In the genomic region with DNA sequence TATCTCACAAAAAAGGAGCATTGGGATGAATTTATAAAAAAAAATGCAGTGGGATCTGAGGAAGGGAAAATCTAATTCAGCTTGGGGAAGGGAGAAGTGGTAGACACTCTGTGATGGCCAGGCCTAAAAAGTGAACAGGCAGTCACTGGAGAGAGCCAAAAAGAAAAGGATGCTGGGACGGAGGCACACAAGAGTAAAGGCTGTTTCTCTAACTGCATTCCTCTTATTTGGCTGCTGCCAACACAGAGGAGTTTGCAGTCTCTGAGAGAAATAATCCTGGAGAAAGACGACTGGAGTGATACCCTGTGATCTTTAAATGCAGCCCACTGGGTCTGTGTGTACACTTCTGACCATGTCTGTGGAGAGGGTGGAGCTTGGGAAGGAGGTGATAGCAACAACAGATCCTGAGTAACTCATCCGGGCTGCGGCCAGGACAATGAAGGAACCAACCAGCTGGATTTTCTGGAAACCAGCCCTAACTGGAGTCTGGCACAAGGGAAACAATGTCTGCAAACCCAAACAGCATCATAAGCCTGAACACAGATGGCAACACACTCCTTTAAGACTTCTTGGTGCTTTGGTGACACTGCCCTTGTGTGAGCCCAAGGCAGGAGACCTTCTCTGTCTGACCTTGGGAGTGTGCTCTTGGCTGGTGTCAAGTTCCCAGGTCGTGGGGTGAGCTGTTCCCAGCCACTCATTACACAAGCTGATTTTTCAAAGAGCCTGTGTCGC, we compare ENCODE assay signal across 9 cellular contexts. TPM values are rescaled to one million over a fixed set of nuclear protein-coding genes. Genes with fewer than 3 reads are reported as not detected.
DNase-seq lines count a peak whose midpoint lies in the region; ATAC-seq and TF ChIP-seq lines count a peak whose summit lies in the region.
"Had no signal": no experiment of that assay in that cellular context is flagged by ENCODE, and none has a peak within 500 bp of the region (broad histone marks: within the 10 kb centered on the region; RNA-seq: fewer than 3 reads in every experiment).

No MANE protein-coding gene starts in this region.

- intact Hi-C loops in activated CD4-positive, alpha-beta memory T cell treated with anti-CD3 and anti-CD28 coated beads for 36 hours (cut with micrococcal nuclease): loop anchor here (1.0 kb wide), 1 partner anchor 7 kb away; no protein-coding TSS in a partner anchor

- ATAC-seq in upper lobe of left lung (ENCODE audit: low FRiP score in 2 of 2) (peak; percentile 31 to 77), HG03520 (IDR thresholded peaks at IDR 0.05; ENCODE audit: unreplicated experiment) (no peak)

- TF ChIP-seq POLR2A in upper lobe of left lung (IDR thresholded peaks at IDR 0.05): no peak

- no peak overlapping the region for H3K4me3 ChIP-seq in upper lobe of left lung

- no peak for DNase-seq in activated CD4-positive, alpha-beta memory T cell treated with anti-CD3 and anti-CD28 coated beads for 36 hours
- DNase-seq in activated CD4-positive, alpha-beta memory T cell treated with anti-CD3 and anti-CD28 coated beads, Interleukin-2, amount 10 ng/mL, durations not matched to agents 7 days and 5 days: no peak
- DNase-seq in dermis blood vessel endothelial cell (peak; percentile 92), midbrain (lab: John Stamatoyannopoulos, UW) (peak; percentile 68), upper lobe of left lung (no peak), HuH-7.5 (ENCODE audit: low spot score) (no peak), NCI-H446 treated with DMSO at 0.1 percent for 48 hours (lab: John Stamatoyannopoulos, UW) (no peak)

- no peaks in the 10 kb centered on the region for H3K27me3 Mint-ChIP-seq in activated CD4-positive, alpha-beta memory T cell treated with anti-CD3 and anti-CD28 coated beads for 36 hours
- H3K27me3 Mint-ChIP-seq in activated CD4-positive, alpha-beta memory T cell treated with anti-CD3 and anti-CD28 coated beads, Interleukin-2, amount 10 ng/mL, durations not matched to agents 7 days and 5 days: no peaks in the 10 kb centered on the region

- TF ChIP-seq EP300 in upper lobe of left lung (IDR thresholded peaks at IDR 0.05): no peak

- no peaks in the 10 kb centered on the region for H3K9me3 ChIP-seq in upper lobe of left lung

- H3K4me3 Mint-ChIP-seq in activated CD4-positive, alpha-beta memory T cell treated with anti-CD3 and anti-CD28 coated beads for 36 hours: no peak overlapping the region
- H3K4me3 Mint-ChIP-seq in activated CD4-positive, alpha-beta memory T cell treated with anti-CD3 and anti-CD28 coated beads, Interleukin-2, amount 10 ng/mL, durations not matched to agents 7 days and 5 days: no peak overlapping the region

- POLR2A ChIA-PET in activated CD4-positive, alpha-beta memory T cell treated with anti-CD3 and anti-CD28 coated beads for 36 hours (lab: Charles Lee): no interaction called here
- POLR2A ChIA-PET in activated CD4-positive, alpha-beta memory T cell treated with anti-CD3 and anti-CD28 coated beads, Interleukin-2, amount 10 ng/mL, durations not matched to agents 7 days and 5 days (lab: Charles Lee): interaction anchor here (10.6 kb wide), 1 partner anchor 8 kb away, joined by 177 read pairs; no protein-coding TSS in a partner anchor

- H3K36me3 Mint-ChIP-seq in activated CD4-positive, alpha-beta memory T cell treated with anti-CD3 and anti-CD28 coated beads for 36 hours: peaks cover 36% of the 10 kb centered on the region
- H3K36me3 Mint-ChIP-seq in activated CD4-positive, alpha-beta memory T cell treated with anti-CD3 and anti-CD28 coated beads, Interleukin-2, amount 10 ng/mL, durations not matched to agents 7 days and 5 days (ENCODE audit: low read depth): peaks cover 81% of the 10 kb centered on the region

- H3K27ac ChIP-seq in upper lobe of left lung: peak overlapping the region; percentile 77 to 86 (median 79)

- peak overlapping the region; percentile 78 for H3K27ac Mint-ChIP-seq in activated CD4-positive, alpha-beta memory T cell treated with anti-CD3 and anti-CD28 coated beads for 36 hours
- H3K27ac Mint-ChIP-seq in activated CD4-positive, alpha-beta memory T cell treated with anti-CD3 and anti-CD28 coated beads, Interleukin-2, amount 10 ng/mL, durations not matched to agents 7 days and 5 days: no peak overlapping the region

- TF ChIP-seq CTCF in upper lobe of left lung (IDR thresholded peaks at IDR 0.05): no peak

- H3K4me1 ChIP-seq in upper lobe of left lung: peaks cover 51 to 82% (median 61%) of the 10 kb centered on the region in 4 donors

- 51 to 54% methylated on average over 5 to 6 of the region's 6 CpGs for WGBS in upper lobe of left lung, 2 donors

- H3K27me3 ChIP-seq in upper lobe of left lung: no peaks in the 10 kb centered on the region

- peaks cover 4 to 24% (median 17%) of the 10 kb centered on the region in 4 donors for H3K36me3 ChIP-seq in upper lobe of left lung

- CTCF ChIA-PET in activated CD4-positive, alpha-beta memory T cell treated with anti-CD3 and anti-CD28 coated beads for 36 hours (lab: Charles Lee): interaction anchor here (1.1 kb wide), 1 partner anchor 22 kb away, joined by 3 read pairs; no protein-coding TSS in a partner anchor
- CTCF ChIA-PET in activated CD4-positive, alpha-beta memory T cell treated with anti-CD3 and anti-CD28 coated beads, Interleukin-2, amount 10 ng/mL, durations not matched to agents 7 days and 5 days (lab: Charles Lee): no interaction called here

- H3K9me3 Mint-ChIP-seq in activated CD4-positive, alpha-beta memory T cell treated with anti-CD3 and anti-CD28 coated beads for 36 hours: no peaks in the 10 kb centered on the region
- H3K9me3 Mint-ChIP-seq in activated CD4-positive, alpha-beta memory T cell treated with anti-CD3 and anti-CD28 coated beads, Interleukin-2, amount 10 ng/mL, durations not matched to agents 7 days and 5 days: no peaks in the 10 kb centered on the region

- peaks cover 54% of the 10 kb centered on the region for H3K4me1 Mint-ChIP-seq in activated CD4-positive, alpha-beta memory T cell treated with anti-CD3 and anti-CD28 coated beads for 36 hours (ENCODE audit: low read depth)
- peaks cover 72% of the 10 kb centered on the region for H3K4me1 Mint-ChIP-seq in activated CD4-positive, alpha-beta memory T cell treated with anti-CD3 and anti-CD28 coated beads, Interleukin-2, amount 10 ng/mL, durations not matched to agents 7 days and 5 days

RNA-seq across cellular contexts. Expression of a gene that starts 8.1 kb away (rescaled TPM):
- 10 to 100 TPM; 13.7 to 14.0 TPM for total RNA-seq in activated CD4-positive, alpha-beta memory T cell treated with anti-CD3 and anti-CD28 coated beads for 36 hours
- total RNA-seq in activated CD4-positive, alpha-beta memory T cell treated with anti-CD3 and anti-CD28 coated beads, Interleukin-2, amount 10 ng/mL, durations not matched to agents 7 days and 5 days: 10 to 100 TPM; 21.7 to 22.6 TPM
- 14.5 and 20.9 TPM in 2 replicates for total RNA-seq in dermis blood vessel endothelial cell
- 10 to 100 TPM; 37.5 to 84.9 (median 45.3) TPM for total RNA-seq in upper lobe of left lung

RNA-seq across cellular contexts. Expression of a gene that starts 39.7 kb away (rescaled TPM):
- under 1 TPM in 1 of 2 experiments, not detected in 1; 0.05 TPM for total RNA-seq in activated CD4-positive, alpha-beta memory T cell treated with anti-CD3 and anti-CD28 coated beads for 36 hours
- total RNA-seq in activated CD4-positive, alpha-beta memory T cell treated with anti-CD3 and anti-CD28 coated beads, Interleukin-2, amount 10 ng/mL, durations not matched to agents 7 days and 5 days: not detected
- total RNA-seq in dermis blood vessel endothelial cell (not detected in 2 replicates), upper lobe of left lung (under 1 TPM in 4 of 6 donors, not detected in 2; 0.15 to 0.47 (median 0.28) TPM)
- total RNA-seq: renal cortical epithelial cell had no signal

RNA-seq across cellular contexts. Expression of a gene that starts 44.3 kb away (rescaled TPM):
- 1 to 10 TPM; 4.0 TPM for total RNA-seq in activated CD4-positive, alpha-beta memory T cell treated with anti-CD3 and anti-CD28 coated beads for 36 hours
- 10 to 100 TPM; 53.8 to 58.8 TPM for total RNA-seq in activated CD4-positive, alpha-beta memory T cell treated with anti-CD3 and anti-CD28 coated beads, Interleukin-2, amount 10 ng/mL, durations not matched to agents 7 days and 5 days
- total RNA-seq in dermis blood vessel endothelial cell (not detected in 2 replicates), upper lobe of left lung (10 to 100 TPM in 1 of 6 donors, 1 to 10 TPM in 5; 2.1 to 10.2 (median 3.0) TPM)
- total RNA-seq: renal cortical epithelial cell had no signal

Comparison
In these comparisons a context has a peak if more than half of its experiments do, and no peak if none do; other contexts are left out.
1. RNA of a gene that starts 44.3 kb away (total RNA-seq): 53.8 to 58.8 TPM in activated CD4-positive, alpha-beta memory T cell treated with anti-CD3 and anti-CD28 coated beads, Interleukin-2, amount 10 ng/mL, durations not matched to agents 7 days and 5 days; 4.0 TPM in activated CD4-positive, alpha-beta memory T cell treated with anti-CD3 and anti-CD28 coated beads for 36 hours, 2.1 to 10.2 TPM in upper lobe of left lung and not detected in dermis blood vessel endothelial cell; every median in the first group is over 4 times any median in the second.
2. DNase-seq: peak in dermis blood vessel endothelial cell (single experiment) and midbrain (single experiment); none in activated CD4-positive, alpha-beta memory T cell treated with anti-CD3 and anti-CD28 coated beads for 36 hours (single experiment), activated CD4-positive, alpha-beta memory T cell treated with anti-CD3 and anti-CD28 coated beads, Interleukin-2, amount 10 ng/mL, durations not matched to agents 7 days and 5 days (single experiment), upper lobe of left lung (0 of 2), HuH-7.5 (single experiment) and NCI-H446 treated with DMSO at 0.1 percent for 48 hours (single experiment).